22 cellular contexts compared by ENCODE assay signal in genomic region chr14:36915089-36915488, GRCh38.
A peak's percentile ranks its signal among the peaks of the same experiment; 100 is the strongest.
DNase-seq lines count a peak whose midpoint lies in the region; ATAC-seq, FAIRE-seq and TF ChIP-seq lines count a peak whose summit lies in the region.
"Had no signal": no experiment of that assay in that cellular context is flagged by ENCODE, and none has a peak within 500 bp of the region (broad histone marks: within the 10 kb centered on the region; RNA-seq: fewer than 3 reads in every experiment).

No MANE protein-coding gene starts in this region.

- no peaks in the 10 kb centered on the region for H3K36me3 ChIP-seq in testis (ENCODE audit: low read depth, missing control alignments)

- DNase-seq in NCI-H1105 treated with DMSO at 0.1 percent for 48 hours (lab: John Stamatoyannopoulos, UW) (peak; percentile 14), NCI-H1694 treated with DMSO at 0.1 percent for 48 hours (lab: John Stamatoyannopoulos, UW) (peak; percentile 4), NCI-H748 treated with DMSO at 0.1 percent for 48 hours (lab: John Stamatoyannopoulos, UW) (peak; percentile 83), HTR-8/SVneo (ENCODE audit: insufficient read length, low spot score) (no peak), NCI-H226 (no peak), testis (no peak)
- DNase-seq: ACHN; C1 segment of cervical spinal cord; CD8-positive, alpha-beta memory T cell; DND-41; H7; Karpas-422; MM.1S; NCI-H1092; NCI-H2029 treated with DMSO at 0.1 percent for 48 hours; NCI-H526; RPMI8226; SIG-M5; T-helper 1 cell; T1000 had no signal

- H3K4me1 ChIP-seq in testis = no peaks in the 10 kb centered on the region

- no peak for FAIRE-seq in HTR-8/SVneo (lab: Jason Lieb, UNC)

- 35 to 46% methylated on average over 2 of the region's 2 CpGs for WGBS in testis, 2 donors

- H3K27me3 ChIP-seq in testis = no peaks in the 10 kb centered on the region

- no peak overlapping the region for H3K27ac ChIP-seq in testis

- no peak for TF ChIP-seq POLR2A in testis (IDR thresholded peaks at IDR 0.05)

- H3K9me3 ChIP-seq in testis = no peaks in the 10 kb centered on the region

- TF ChIP-seq CTCF in testis (IDR thresholded peaks at IDR 0.05) = no peak

- intact Hi-C loops in testis (cut with DNase I; ENCODE audit: low total_unique reads) = no loop called here

- ATAC-seq in esophagus mucosa = peak; percentile 56
- ATAC-seq in GM18498 (IDR thresholded peaks at IDR 0.05; ENCODE audit: unreplicated experiment) = no peak

- no peak overlapping the region for H3K4me3 ChIP-seq in testis

Comparison
In these comparisons a context has a peak if more than half of its experiments do, and no peak if none do; other contexts are left out.
1. DNase-seq: peak in NCI-H1105 treated with DMSO at 0.1 percent for 48 hours (single experiment), NCI-H1694 treated with DMSO at 0.1 percent for 48 hours (single experiment) and NCI-H748 treated with DMSO at 0.1 percent for 48 hours (single experiment); none in HTR-8/SVneo (single experiment), NCI-H226 (single experiment) and testis (single experiment).